8 cellular contexts compared by ENCODE assay signal in genomic region chr5:177493795-177494355, GRCh38.
DNase-seq lines count a peak whose midpoint lies in the region; ATAC-seq and TF ChIP-seq lines count a peak whose summit lies in the region.
"Had no signal": no experiment of that assay in that cellular context is flagged by ENCODE, and none has a peak within 500 bp of the region (broad histone marks: within the 10 kb centered on the region; RNA-seq: fewer than 3 reads in every experiment).

No MANE protein-coding gene starts in this region.

- in situ Hi-C loops in astrocyte of the spinal cord (cut with HindIII; ENCODE audit: low sequenced_read_pairs) = no loop called here

- no peak for TF ChIP-seq CTCF in astrocyte of the spinal cord (IDR thresholded peaks at IDR 0.05; ENCODE audit: low read depth, low read length)
- TF ChIP-seq CTCF in parathyroid adenoma (IDR thresholded peaks at IDR 0.05) = no peak

- H3K4me2 ChIP-seq in parathyroid adenoma (ENCODE audit: low read length) = no peak overlapping the region

- H3K9me3 ChIP-seq in HUES48 (ENCODE audit: control insufficient read depth, insufficient read depth, low read length) = no peaks in the 10 kb centered on the region
- H3K9me3 ChIP-seq in parathyroid adenoma (ENCODE audit: control insufficient read depth, low read length) = no peaks in the 10 kb centered on the region

- DNase-seq in astrocyte of the spinal cord (ENCODE audit: low read depth, low spot score) (no peak), glomerular visceral epithelial cell (ENCODE audit: extremely low spot score) (no peak)
- DNase-seq: NCI-H510A had no signal

- ATAC-seq in HG02678 (IDR thresholded peaks at IDR 0.05; ENCODE audit: unreplicated experiment) (no peak), HG03108 (IDR thresholded peaks at IDR 0.05; ENCODE audit: unreplicated experiment) (no peak)
- ATAC-seq: left colon had no signal

- no peaks in the 10 kb centered on the region for H3K79me2 ChIP-seq in parathyroid adenoma

- H3K4me1 ChIP-seq in HUES48 (ENCODE audit: control insufficient read depth, insufficient read depth, low read length) (peaks cover 34% of the 10 kb centered on the region), parathyroid adenoma (peaks cover 20% of the 10 kb centered on the region)

- H3K4me3 ChIP-seq in HUES48 (ENCODE audit: low read depth, low read length) (no peak overlapping the region), astrocyte of the spinal cord (ENCODE audit: low read depth, low read length) (peak overlapping the region; percentile 10), parathyroid adenoma (ENCODE audit: low read depth, low read length) (no peak overlapping the region)

- no peak overlapping the region for H3K9ac ChIP-seq in HUES48 (ENCODE audit: low read depth, low read length)
- H3K9ac ChIP-seq in parathyroid adenoma = no peak overlapping the region

- H3K27ac ChIP-seq in HUES48 (ENCODE audit: low read depth, low read length) = peak overlapping the region; percentile 98
- H3K27ac ChIP-seq in parathyroid adenoma = peak overlapping the region; percentile 84

- H2AFZ ChIP-seq in parathyroid adenoma = no peak overlapping the region

- H3K36me3 ChIP-seq in HUES48 (ENCODE audit: control insufficient read depth, insufficient read depth, low read length) (peaks cover 51% of the 10 kb centered on the region), parathyroid adenoma (ENCODE audit: control insufficient read depth, insufficient read depth, low read length) (no peaks in the 10 kb centered on the region)

- H3K27me3 ChIP-seq in HUES48 (ENCODE audit: control insufficient read depth, insufficient read depth, low read length) = peaks cover 7% of the 10 kb centered on the region
- H3K27me3 ChIP-seq in parathyroid adenoma (ENCODE audit: control insufficient read depth, insufficient read depth, low read length) = no peaks in the 10 kb centered on the region
